In the genomic region with DNA sequence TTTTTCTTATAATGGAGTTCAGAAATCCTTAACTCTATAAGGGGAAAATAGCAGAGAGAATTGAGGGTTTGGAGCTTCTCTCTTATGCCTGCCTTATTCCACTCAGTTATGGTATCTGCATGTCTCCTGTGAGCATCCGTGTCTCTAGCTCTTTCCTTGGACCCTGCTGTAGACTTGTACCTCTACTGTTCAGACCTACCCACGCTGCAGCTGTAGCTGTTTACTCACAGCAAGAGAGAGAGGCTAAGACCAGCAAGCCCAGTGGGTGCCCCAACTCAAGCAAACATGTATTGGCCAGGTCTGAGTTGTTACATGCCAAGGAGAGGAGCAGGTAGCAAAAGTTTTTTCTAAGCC, we compare ENCODE assay signal across 12 cellular contexts.
A peak's percentile ranks its signal among the peaks of the same experiment; 100 is the strongest.
DNase-seq lines count a peak whose midpoint lies in the region; ATAC-seq and TF ChIP-seq lines count a peak whose summit lies in the region.
"Had no signal": no experiment of that assay in that cellular context is flagged by ENCODE, and none has a peak within 500 bp of the region (broad histone marks: within the 10 kb centered on the region; RNA-seq: fewer than 3 reads in every experiment).

No MANE protein-coding gene starts in this region.

- no peak for DNase-seq in GM20000 (ENCODE audit: low spot score)
- no peak for DNase-seq in GF-D8 (lab: John Stamatoyannopoulos, UW)
- no peak for DNase-seq in cerebellar cortex (ENCODE audit: low spot score)
- DNase-seq in NCI-H2029 (lab: John Stamatoyannopoulos, UW) = no peak
- DNase-seq: brain microvascular endothelial cell, hypothalamus, posterior cingulate gyrus, Right ventricle myocardium superior had no signal

- ATAC-seq in GM19438 (IDR thresholded peaks at IDR 0.05; ENCODE audit: low read depth, unreplicated experiment) (peak; percentile 24), HG02840 (IDR thresholded peaks at IDR 0.05; ENCODE audit: low FRiP score, unreplicated experiment) (peak; percentile 4), HG03469 (IDR thresholded peaks at IDR 0.05; ENCODE audit: unreplicated experiment) (peak; percentile 5)

- TF ChIP-seq CTCF in GM12873 (IDR thresholded peaks at IDR 0.05; ENCODE audit: insufficient read depth, low read depth, low read length, missing control alignments) (peak; percentile 8), GM20000 (IDR thresholded peaks at IDR 0.05; ENCODE audit: extremely low read depth, missing control alignments) (no peak)
